Comparison of ENCODE assay signal across 8 cellular contexts in genomic region chr2:203688798-203689197, GRCh38. TPM values are rescaled to one million over a fixed set of nuclear protein-coding genes. Genes with fewer than 3 reads are reported as not detected.
DNase-seq lines count a peak whose midpoint lies in the region; ATAC-seq and TF ChIP-seq lines count a peak whose summit lies in the region.

No MANE protein-coding gene starts in this region.

- ATAC-seq in GM21529 (IDR thresholded peaks at IDR 0.05; ENCODE audit: unreplicated experiment) (peak; percentile 75), IMR-90 (ENCODE audit: low read depth) (peak; percentile 18), thoracic aorta (ENCODE audit: insufficient number of reproducible peaks, low FRiP score, low read depth) (peak; percentile 10)
- no peak for ATAC-seq in activated T-helper 17 cell treated with anti-CD3 and anti-CD28 coated beads, Interleukin-2, amount 50 U/mL, for 72 hours (replicated peaks)

- no peaks in the 10 kb centered on the region for H3K79me1 ChIP-seq in IMR-90 (ENCODE audit: low read depth in 1 of 2, low read length in 2 of 2)

- in situ Hi-C loops in IMR-90 (cut with MboI; ENCODE audit: low sequenced_read_pairs): no loop called here

- no peak overlapping the region for H3K4me3 Mint-ChIP-seq in activated T-helper 17 cell treated with anti-CD3 and anti-CD28 coated beads, Interleukin-2, amount 50 U/mL, for 72 hours

- no peak overlapping the region for H3K56ac ChIP-seq in IMR-90 (ENCODE audit: extremely low read depth, insufficient read depth, low read length)

- H3K27ac ChIP-seq in IMR-90 (ENCODE audit: insufficient read depth, low read length) (no peak overlapping the region), thoracic aorta (peak overlapping the region; percentile 44 to 57)

- H4K91ac ChIP-seq in IMR-90 (ENCODE audit: insufficient read depth, low read depth, low read length): no peak overlapping the region

- peaks cover 17% of the 10 kb centered on the region for H3K9me1 ChIP-seq in IMR-90 (ENCODE audit: insufficient read depth, low read length)

- no peak for TF ChIP-seq POLR2A in IMR-90 (IDR thresholded peaks at IDR 0.05; ENCODE audit: low read depth, low read length)

- H3K14ac ChIP-seq in IMR-90 (replicated peaks; ENCODE audit: low read depth, low read length): peak overlapping the region; percentile 22

- H3K18ac ChIP-seq in IMR-90 (ENCODE audit: low read depth, low read length): no peak overlapping the region

- H2BK20ac ChIP-seq in IMR-90 (ENCODE audit: low read depth, low read length): peak overlapping the region; percentile 44; the same call in 1 of the 2 replicates

- POLR2A ChIA-PET in IMR-90 (lab: Charles Lee; ENCODE audit: unreplicated experiment): no interaction called here

- TF ChIP-seq CTCF in IMR-90 (conservative IDR thresholded peaks at IDR 0.05; ENCODE audit: low read depth, low read length) (no peak), thoracic aorta (IDR thresholded peaks at IDR 0.05) (no peak)

- no peaks in the 10 kb centered on the region for H3K27me3 Mint-ChIP-seq in activated T-helper 17 cell treated with anti-CD3 and anti-CD28 coated beads, Interleukin-2, amount 50 U/mL, for 72 hours

- H4K5ac ChIP-seq in IMR-90 (ENCODE audit: low read depth, low read length): no peak overlapping the region

- H3K36me3 Mint-ChIP-seq in activated T-helper 17 cell treated with anti-CD3 and anti-CD28 coated beads, Interleukin-2, amount 50 U/mL, for 72 hours (ENCODE audit: low read depth): no peaks in the 10 kb centered on the region

- peak overlapping the region; percentile 11; the same call in 1 of the 2 replicates for H2BK120ac ChIP-seq in IMR-90 (ENCODE audit: low read depth, low read length)

- H3K27me3 ChIP-seq in IMR-90 (ENCODE audit: control insufficient read depth, insufficient read depth, low read length) (no peaks in the 10 kb centered on the region), thoracic aorta (replicated peaks; ENCODE audit: insufficient read depth) (no peaks in the 10 kb centered on the region)

- no TSS peak for BruUV-seq in IMR-90 (replicated peaks; lab: Mats Ljungman, UMichigan)

- peak; percentile 88 for DNase-seq in EH (ENCODE audit: low read depth)
- DNase-seq in IMR-90: peak; percentile 78
- peak; percentile 26 for DNase-seq in fibroblast of the conjunctiva (ENCODE audit: low read depth)
- no peak for DNase-seq in thoracic aorta (ENCODE audit: low spot score)
- no peak for DNase-seq in T-helper 2 cell
- DNase-seq in activated naive CD4-positive, alpha-beta T cell treated with anti-CD3 and anti-CD28 coated beads, Interleukin-2, amount 50 U/mL, for 16 hours: no peak

- no peak overlapping the region for H2AK5ac ChIP-seq in IMR-90 (ENCODE audit: low read depth, low read length)

- H4K20me1 ChIP-seq in IMR-90 (ENCODE audit: insufficient read depth, low read length): no peaks in the 10 kb centered on the region

- H4K8ac ChIP-seq in IMR-90 (ENCODE audit: low read depth in 2 of 2, low read length in 2 of 2): no peak overlapping the region

- H3K4me2 ChIP-seq in IMR-90 (ENCODE audit: low read depth, low read length): no peak overlapping the region

- H3K9me3 ChIP-seq in IMR-90 (ENCODE audit: control insufficient read depth, insufficient read depth, low read length) (no peaks in the 10 kb centered on the region), thoracic aorta (no peaks in the 10 kb centered on the region)

- no peak overlapping the region for H3K27ac Mint-ChIP-seq in activated T-helper 17 cell treated with anti-CD3 and anti-CD28 coated beads, Interleukin-2, amount 50 U/mL, for 72 hours

- H3K4me1 Mint-ChIP-seq in activated T-helper 17 cell treated with anti-CD3 and anti-CD28 coated beads, Interleukin-2, amount 50 U/mL, for 72 hours: peaks cover 18% of the 10 kb centered on the region

- H3K4me3 ChIP-seq in IMR-90 (ENCODE audit: insufficient read depth, low read depth, low read length) (no peak overlapping the region), thoracic aorta (no peak overlapping the region)

- no peak overlapping the region for H3K23ac ChIP-seq in IMR-90 (ENCODE audit: low read depth, low read length)

- H3K36me3 ChIP-seq in IMR-90 (ENCODE audit: control insufficient read depth, insufficient read depth, low read length) (no peaks in the 10 kb centered on the region), thoracic aorta (no peaks in the 10 kb centered on the region)

- no peak overlapping the region for H2AK9ac ChIP-seq in IMR-90 (replicated peaks; ENCODE audit: low read depth, low read length, poor library complexity)

- intact Hi-C loops in IMR-90 (cut with micrococcal nuclease): loop anchor here (5.0 kb wide), 1 partner anchor 94 kb away; no protein-coding TSS in a partner anchor

- no peak overlapping the region for H3K9ac ChIP-seq in IMR-90 (ENCODE audit: low read depth, low read length)

- H3K4me1 ChIP-seq in IMR-90 (ENCODE audit: control insufficient read depth, insufficient read depth, low read length) (peaks cover 22% of the 10 kb centered on the region), thoracic aorta (ENCODE audit: control insufficient read depth in 1 of 2, low read depth in 2 of 2) (peaks cover 47 to 70% of the 10 kb centered on the region in 2 donors)

- dilution Hi-C loops in IMR-90 (cut with HindIII; ENCODE audit: low sequenced_read_pairs, unreplicated experiment): no loop called here

- WGBS in IMR-90 (ENCODE audit: extremely low coverage in 2 of 2, insufficient read length in 1 of 2), 2 experiments: no CpG with 5 or more reads among the region's 4 CpGs

- CTCF ChIA-PET in IMR-90 (lab: Yijun Ruan, JAX): no interaction called here

- H2AFZ ChIP-seq in IMR-90 (replicated peaks; ENCODE audit: low read length, poor library complexity): peak overlapping the region; percentile 13

- H3K4ac ChIP-seq in IMR-90 (ENCODE audit: low read depth, low read length): peak overlapping the region; percentile 17; the same call in 1 of the 2 replicates

- H3K9me3 Mint-ChIP-seq in activated T-helper 17 cell treated with anti-CD3 and anti-CD28 coated beads, Interleukin-2, amount 50 U/mL, for 72 hours: no peaks in the 10 kb centered on the region

- no peak overlapping the region for H2BK5ac ChIP-seq in IMR-90 (ENCODE audit: low read depth, low read length, poor library complexity, severe bottlenecking)

- no peak overlapping the region for H2BK15ac ChIP-seq in IMR-90 (ENCODE audit: low read depth, low read length)

- TF ChIP-seq RAD21 in IMR-90 (IDR thresholded peaks at IDR 0.05; ENCODE audit: low read length): no peak

TF ChIP-seq in IMR-90, 13 proteins besides CTCF, POLR2A, EP300 and RAD21:
- TF ChIP-seq ELK1 (IDR thresholded peaks at IDR 0.05; ENCODE audit: borderline replicate concordance, low read depth, low read length) (no peak), CEBPB (IDR thresholded peaks at IDR 0.05; ENCODE audit: low read depth, low read length) (peak; percentile 77), RFX5 (IDR thresholded peaks at IDR 0.05; ENCODE audit: low read depth, low read length) (0 out of 2 replicates have a peak, but pooled peaks have one; percentile 12)

RNA-seq across cellular contexts. Expression of gene CD28, which starts 17.6 kb away (rescaled TPM):
- not detected in 2 replicates for total RNA-seq in IMR-90 (2012; rRNA removed)
- polyA plus RNA-seq in IMR-90 (2012; rRNA removed): not detected in 2 replicates
- not detected in 2 replicates for polyA plus RNA-seq in IMR-90 (2012; cell fraction: cytosol; rRNA removed)
- polyA plus RNA-seq in IMR-90 (2012; cell fraction: nucleus; rRNA removed; ENCODE audit: low replicate concordance): not detected in 2 replicates
- total RNA-seq in thoracic aorta: 1 to 10 TPM; 3.5 to 4.3 TPM
- 100 to 1,000 TPM; 242 to 382 TPM for total RNA-seq in activated T-helper 17 cell treated with anti-CD3 and anti-CD28 coated beads, Interleukin-2, amount 50 U/mL, for 72 hours

Comparison
In these comparisons a context has a peak if more than half of its experiments do, and no peak if none do; other contexts are left out.
1. DNase-seq: peak in EH (single experiment), IMR-90 (single experiment) and fibroblast of the conjunctiva (single experiment); none in thoracic aorta (single experiment), T-helper 2 cell (0 of 5) and activated naive CD4-positive, alpha-beta T cell treated with anti-CD3 and anti-CD28 coated beads, Interleukin-2, amount 50 U/mL, for 16 hours (single experiment).
2. RNA of gene CD28, which starts 17.6 kb away (total RNA-seq): 242 to 382 TPM in activated T-helper 17 cell treated with anti-CD3 and anti-CD28 coated beads, Interleukin-2, amount 50 U/mL, for 72 hours; 3.5 to 4.3 TPM in thoracic aorta and not detected in IMR-90; every median in the first group is over 10 times any median in the second.